33 cellular contexts compared by ENCODE assay signal in the genomic region with DNA sequence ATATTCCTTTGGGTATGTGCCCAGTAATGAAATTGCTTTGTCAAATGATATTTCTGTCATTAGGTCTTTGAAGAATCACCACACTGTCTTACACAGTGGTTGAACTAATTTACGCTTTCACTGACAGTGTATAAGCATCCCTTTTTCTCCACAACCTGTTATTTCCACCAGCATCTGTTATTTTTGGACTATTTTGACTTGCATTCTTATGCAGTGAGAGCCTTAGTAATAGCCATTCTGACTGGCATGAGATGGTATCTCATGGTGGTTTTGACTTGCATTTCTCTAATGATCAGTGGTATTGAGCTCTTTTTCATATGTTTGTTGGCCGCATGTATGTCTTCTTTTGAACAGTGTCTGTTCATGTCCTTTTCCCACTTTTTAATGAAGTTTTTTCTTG.
"Had no signal": no experiment of that assay in that cellular context is flagged by ENCODE, and none has a peak within 500 bp of the region (broad histone marks: within the 10 kb centered on the region; RNA-seq: fewer than 3 reads in every experiment).

No MANE protein-coding gene starts in this region.

- H3K27ac ChIP-seq: ascending aorta, brain microvascular endothelial cell, cardiac muscle cell, KMS-11, Peyer's patch, RWPE1, SJSA1 had no signal

- H3K4me2 ChIP-seq: KMS-11 had no signal

- H3K36me3 ChIP-seq: ascending aorta, brain microvascular endothelial cell, cardiac muscle cell, MG63, Peyer's patch, SJSA1 had no signal

- ATAC-seq: activated CD8-positive, alpha-beta T cell treated with anti-CD3 and anti-CD28 coated beads, Interleukin-2, amount 10 ng/mL, durations not matched to agents 7 days and 5 days; T-helper 17 cell; WTC11 had no signal

- H3K27me3 ChIP-seq: ascending aorta, brain microvascular endothelial cell, cardiac muscle cell, MG63, Peyer's patch, SJSA1 had no signal

- H3K9me3 ChIP-seq: ascending aorta, MG63, Peyer's patch, SJSA1 had no signal

- DNase-seq: activated CD4-positive, alpha-beta T cell treated with anti-CD3 and anti-CD28 coated beads for 48 hours; activated CD4-positive, alpha-beta T cell treated with anti-CD3 and anti-CD28 coated beads, Interleukin-2, amount 50 U/mL, for 4 hours; activated CD4-positive, CD25-positive, alpha-beta regulatory T cell treated with anti-CD3 and anti-CD28 coated beads, Interleukin-2, amount 50 U/mL, for 72 hours; activated CD8-positive, alpha-beta memory T cell treated with anti-CD3 and anti-CD28 coated beads, Interleukin-2, amount 50 U/mL, for 48 hours; activated CD8-positive, alpha-beta T cell treated with anti-CD3 and anti-CD28 coated beads, Interleukin-2, amount 10 ng/mL, durations not matched to agents 7 days and 5 days; activated naive CD4-positive, alpha-beta T cell treated with anti-CD3 and anti-CD28 coated beads, Interleukin-2, amount 50 U/mL, for 16 hours; activated naive CD8-positive, alpha-beta T cell treated with anti-CD3 and anti-CD28 coated beads, Interleukin-2, amount 10 ng/mL, durations not matched to agents 7 days and 5 days; activated T-cell treated with anti-CD3 and anti-CD28 coated beads, Interleukin-2, amount 50 U/mL, for 1 hour; brain microvascular endothelial cell; MG63; MV-4-11; NCI-H1092 treated with DMSO at 0.1 percent for 48 hours; NCI-H1417 treated with DMSO at 0.1 percent for 48 hours; NCI-H1694; NCI-H2029; NCI-H2107; NCI-H2171 treated with DMSO at 0.1 percent for 48 hours; NCI-H345; NCI-H510A; NCI-H526 treated with DMSO at 0.1 percent for 48 hours; NCI-H82; NK-92 treated with Interleukin-12 subunit alpha and Interleukin-12 subunit beta, amount 100 ng/mL, for 24 hours; OCI-M1; Peyer's patch; Right ventricle myocardium superior; T-helper 17 cell; T-helper 9 cell had no signal

- H3K4me3 ChIP-seq: ascending aorta, cardiac muscle cell, MG63, Peyer's patch, SJSA1 had no signal

- H3K9ac ChIP-seq: KMS-11 had no signal
